15 cellular contexts compared by ENCODE assay signal in the genomic region with DNA sequence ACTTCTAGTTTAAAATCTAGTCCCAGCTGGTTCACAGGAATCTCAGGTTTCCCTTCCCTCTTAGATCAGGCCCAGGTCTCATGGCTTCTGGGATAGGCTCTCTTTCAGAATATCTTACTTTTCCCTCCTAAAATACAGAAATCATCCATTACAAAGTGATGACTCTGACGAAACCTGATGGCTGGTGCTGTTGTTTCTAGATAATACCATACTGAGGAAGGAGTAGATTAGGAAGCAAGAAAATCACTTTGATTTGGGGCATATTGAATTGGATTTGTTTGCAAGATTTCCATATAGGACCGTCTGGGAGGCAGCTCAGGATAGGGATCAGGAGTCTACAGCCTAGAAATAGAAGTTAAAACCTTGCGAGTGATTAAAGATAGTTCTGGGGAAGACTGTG. TPM values are rescaled to one million over a fixed set of nuclear protein-coding genes. Genes with fewer than 3 reads are reported as not detected.
DNase-seq lines count a peak whose midpoint lies in the region; TF ChIP-seq lines count a peak whose summit lies in the region.
"Had no signal": no experiment of that assay in that cellular context is flagged by ENCODE, and none has a peak within 500 bp of the region (broad histone marks: within the 10 kb centered on the region; RNA-seq: fewer than 3 reads in every experiment).

No MANE protein-coding gene starts in this region.

- no peaks in the 10 kb centered on the region for H4K20me1 ChIP-seq in Karpas-422 (ENCODE audit: insufficient read depth, low read depth, low read length)

- peaks cover 2% of the 10 kb centered on the region for H3K36me3 Mint-ChIP-seq in activated naive CD4-positive, alpha-beta T cell treated with anti-CD3 and anti-CD28 coated beads, Interleukin-2, amount 50 U/mL, for 24 hours
- peaks cover 19% of the 10 kb centered on the region for H3K36me3 Mint-ChIP-seq in activated naive CD4-positive, alpha-beta T cell treated with anti-CD3 and anti-CD28 coated beads, Interleukin-2, amount 10 ng/mL, durations not matched to agents 7 days and 5 days
- H3K36me3 Mint-ChIP-seq: natural killer cell treated with Interleukin-12 subunit alpha and Interleukin-12 subunit beta and Interleukin-15 and Interleukin-18, amount 100 ng/mL, for 72 hours had no signal

- no peaks in the 10 kb centered on the region for H3K27me3 ChIP-seq in breast epithelium
- H3K27me3 ChIP-seq in muscle layer of colon (ENCODE audit: control insufficient read depth in 1 of 2, insufficient read depth in 2 of 2, low read length in 2 of 2) = no peaks in the 10 kb centered on the region
- no peaks in the 10 kb centered on the region for H3K27me3 ChIP-seq in transverse colon
- no peaks in the 10 kb centered on the region for H3K27me3 ChIP-seq in Karpas-422 (ENCODE audit: low read length)
- H3K27me3 ChIP-seq: testis had no signal

- peak overlapping the region; percentile 36 for H3K27ac Mint-ChIP-seq in activated naive CD4-positive, alpha-beta T cell treated with anti-CD3 and anti-CD28 coated beads, Interleukin-2, amount 50 U/mL, for 24 hours
- no peak overlapping the region for H3K27ac Mint-ChIP-seq in activated naive CD4-positive, alpha-beta T cell treated with anti-CD3 and anti-CD28 coated beads, Interleukin-2, amount 10 ng/mL, durations not matched to agents 7 days and 5 days
- H3K27ac Mint-ChIP-seq: T-helper 2 cell treated with Interferon-gamma antibody and Interleukin-4, amounts not matched to agents 5 μg/mL and 100 μg/mL, for 36 hours had no signal

- H3K9ac ChIP-seq in muscle layer of colon (ENCODE audit: low read length) = no peak overlapping the region
- H3K9ac ChIP-seq in Karpas-422 (ENCODE audit: low read length) = no peak overlapping the region

- TF ChIP-seq EP300 in transverse colon (IDR thresholded peaks at IDR 0.05; ENCODE audit: low read depth) = no peak

- CTCF ChIA-PET in activated naive CD4-positive, alpha-beta T cell treated with anti-CD3 and anti-CD28 coated beads, Interleukin-2, amount 10 ng/mL, durations not matched to agents 7 days and 5 days (lab: Charles Lee) = no interaction called here

- peaks cover 39% of the 10 kb centered on the region for H3K79me2 ChIP-seq in Karpas-422 (ENCODE audit: low read length)

- peak overlapping the region; percentile 83 to 92 for H3K27ac ChIP-seq in breast epithelium
- H3K27ac ChIP-seq in muscle layer of colon (ENCODE audit: low read depth, low read length) = peak overlapping the region; percentile 53
- peak overlapping the region; percentile 86 to 94 (median 90) for H3K27ac ChIP-seq in transverse colon
- H3K27ac ChIP-seq in Karpas-422 (ENCODE audit: low read length) = no peak overlapping the region
- H3K27ac ChIP-seq: testis had no signal

- H2AFZ ChIP-seq in Karpas-422 (ENCODE audit: low read length) = no peak overlapping the region

- intact Hi-C loops in breast epithelium (cut with DNase I; ENCODE audit: low total_unique reads) = no loop called here
- intact Hi-C loops in transverse colon (cut with DNase I; ENCODE audit: low total_unique reads) = loop anchor here (10.0 kb wide), 1 partner anchor 219 kb away; no protein-coding TSS in a partner anchor

- no peaks in the 10 kb centered on the region for H3K9me3 ChIP-seq in breast epithelium
- no peaks in the 10 kb centered on the region for H3K9me3 ChIP-seq in muscle layer of colon (ENCODE audit: low read length)
- no peaks in the 10 kb centered on the region for H3K9me3 ChIP-seq in transverse colon
- H3K9me3 ChIP-seq in Karpas-422 (ENCODE audit: low read length) = no peaks in the 10 kb centered on the region
- H3K9me3 ChIP-seq: testis had no signal

- no peaks in the 10 kb centered on the region for H3K9me3 Mint-ChIP-seq in activated naive CD4-positive, alpha-beta T cell treated with anti-CD3 and anti-CD28 coated beads, Interleukin-2, amount 50 U/mL, for 24 hours
- peaks cover 6% of the 10 kb centered on the region for H3K9me3 Mint-ChIP-seq in activated naive CD4-positive, alpha-beta T cell treated with anti-CD3 and anti-CD28 coated beads, Interleukin-2, amount 10 ng/mL, durations not matched to agents 7 days and 5 days
- H3K9me3 Mint-ChIP-seq: natural killer cell treated with Interleukin-12 subunit alpha and Interleukin-12 subunit beta and Interleukin-15 and Interleukin-18, amount 100 ng/mL, for 72 hours had no signal

- H3K4me3 Mint-ChIP-seq in activated naive CD4-positive, alpha-beta T cell treated with anti-CD3 and anti-CD28 coated beads, Interleukin-2, amount 50 U/mL, for 24 hours = peak overlapping the region; percentile 42
- H3K4me3 Mint-ChIP-seq in activated naive CD4-positive, alpha-beta T cell treated with anti-CD3 and anti-CD28 coated beads, Interleukin-2, amount 10 ng/mL, durations not matched to agents 7 days and 5 days = no peak overlapping the region
- H3K4me3 Mint-ChIP-seq: natural killer cell treated with Interleukin-12 subunit alpha and Interleukin-12 subunit beta and Interleukin-15 and Interleukin-18, amount 100 ng/mL, for 72 hours; T-helper 2 cell treated with Interferon-gamma antibody and Interleukin-4, amounts not matched to agents 5 μg/mL and 100 μg/mL, for 36 hours had no signal

- H3K27me3 Mint-ChIP-seq in activated naive CD4-positive, alpha-beta T cell treated with anti-CD3 and anti-CD28 coated beads, Interleukin-2, amount 50 U/mL, for 24 hours = no peaks in the 10 kb centered on the region
- H3K27me3 Mint-ChIP-seq in activated naive CD4-positive, alpha-beta T cell treated with anti-CD3 and anti-CD28 coated beads, Interleukin-2, amount 10 ng/mL, durations not matched to agents 7 days and 5 days = peaks cover 8% of the 10 kb centered on the region
- H3K27me3 Mint-ChIP-seq: natural killer cell treated with Interleukin-12 subunit alpha and Interleukin-12 subunit beta and Interleukin-15 and Interleukin-18, amount 100 ng/mL, for 72 hours had no signal

- TF ChIP-seq POLR2A in breast epithelium (IDR thresholded peaks at IDR 0.05) (no peak), transverse colon (IDR thresholded peaks at IDR 0.05) (no peak)

- in situ Hi-C loops in transverse colon (cut with MboI; ENCODE audit: low pct_ligation_motif_present in 1 of 4, low pct_unique_long_range_greater_than_20kb in 1 of 4, low sequenced_read_pairs in 3 of 4) = loop anchor here (5.0 to 25.0 kb wide), 6 partner anchors 91 to 1166 kb away; a partner anchor contains a TSS

- 73 to 88% methylated on average over 3 of the region's 3 CpGs for WGBS in transverse colon (ENCODE audit: low coverage in 1 of 2), 2 donors

- H3K4me1 Mint-ChIP-seq in activated naive CD4-positive, alpha-beta T cell treated with anti-CD3 and anti-CD28 coated beads, Interleukin-2, amount 50 U/mL, for 24 hours = peaks cover 54% of the 10 kb centered on the region
- peaks cover 51% of the 10 kb centered on the region for H3K4me1 Mint-ChIP-seq in activated naive CD4-positive, alpha-beta T cell treated with anti-CD3 and anti-CD28 coated beads, Interleukin-2, amount 10 ng/mL, durations not matched to agents 7 days and 5 days

- H3K4me3 ChIP-seq in breast epithelium (peak overlapping the region in 2 of 3 donors; percentile 32 to 39), muscle layer of colon (ENCODE audit: low read depth in 1 of 2, low read length in 2 of 2) (no peak overlapping the region), transverse colon (no peak overlapping the region), Karpas-422 (ENCODE audit: low read length) (no peak overlapping the region)
- H3K4me3 ChIP-seq: testis had no signal

- H3K36me3 ChIP-seq in breast epithelium (no peaks in the 10 kb centered on the region), muscle layer of colon (ENCODE audit: insufficient read depth, low read length) (no peaks in the 10 kb centered on the region), transverse colon (no peaks in the 10 kb centered on the region), Karpas-422 (ENCODE audit: insufficient read depth, low read length) (no peaks in the 10 kb centered on the region)

- no peaks in the 10 kb centered on the region for H3K9me2 ChIP-seq in Karpas-422 (replicated peaks; ENCODE audit: insufficient read depth, low read length)

- no peak overlapping the region for H3K4me2 ChIP-seq in Karpas-422 (ENCODE audit: low read depth, low read length, poor library complexity, severe bottlenecking)

- TF ChIP-seq CTCF in breast epithelium (IDR thresholded peaks at IDR 0.05) = no peak
- no peak for TF ChIP-seq CTCF in transverse colon (IDR thresholded peaks at IDR 0.05)

- no peak for DNase-seq in activated naive CD4-positive, alpha-beta T cell treated with anti-CD3 and anti-CD28 coated beads, Interleukin-2, amount 10 ng/mL, durations not matched to agents 7 days and 5 days
- DNase-seq in breast epithelium (ENCODE audit: low spot score in 2 of 2) = no peak
- DNase-seq in transverse colon = no peak
- no peak for DNase-seq in HCEC 1CT
- DNase-seq in A172 (ENCODE audit: low spot score) = no peak
- DNase-seq in Karpas-422 = no peak
- DNase-seq: activated CD4-positive, alpha-beta T cell treated with anti-CD3 and anti-CD28 coated beads, Interleukin-2, amount 50 U/mL, for 48 hours; effector CD4-positive, alpha-beta T cell; glutamatergic neuron; NCI-H446 treated with DMSO at 0.1 percent for 48 hours; testis had no signal

- H3K4me1 ChIP-seq in breast epithelium = peaks cover 4 to 7% of the 10 kb centered on the region in 2 donors
- peaks cover 39% of the 10 kb centered on the region for H3K4me1 ChIP-seq in muscle layer of colon (ENCODE audit: insufficient read depth, low read length)
- H3K4me1 ChIP-seq in transverse colon = peaks cover 22 to 36% (median 31%) of the 10 kb centered on the region in 4 donors
- H3K4me1 ChIP-seq in Karpas-422 (ENCODE audit: low read length) = peaks cover 32% of the 10 kb centered on the region

RNA-seq across cellular contexts. Expression of a gene that starts 3.6 kb away (rescaled TPM):
- total RNA-seq in breast epithelium (1 to 10 TPM; 3.4 to 6.4 (median 3.6) TPM), transverse colon (1 to 10 TPM; 1.4 to 5.2 (median 4.3) TPM)
- 3.7 and 5.0 TPM in 2 replicates for total RNA-seq in A172 (2014; rRNA removed; shearing (Covaris generic))
- 4.5 and 5.1 TPM in 2 replicates for total RNA-seq in Karpas-422 (2014; rRNA removed; shearing (Covaris generic); ENCODE audit: low replicate concordance)

RNA-seq across cellular contexts. Expression of a gene that starts 17.4 kb away (rescaled TPM):
- 10 to 100 TPM in 2 of 3 donors, 1 to 10 TPM in 1; 4.6 to 19.3 (median 17.4) TPM for total RNA-seq in breast epithelium
- total RNA-seq in transverse colon = 10 to 100 TPM in 3 of 4 donors, 1 to 10 TPM in 1; 9.0 to 28.3 (median 17.0) TPM
- 17.4 and 24.4 TPM in 2 replicates for total RNA-seq in A172 (2014; rRNA removed; shearing (Covaris generic))
- 4.0 and 4.2 TPM in 2 replicates for total RNA-seq in Karpas-422 (2014; rRNA removed; shearing (Covaris generic); ENCODE audit: low replicate concordance)

RNA-seq across cellular contexts. Expression of a gene that starts 46.2 kb away (rescaled TPM):
- total RNA-seq in breast epithelium = 10 to 100 TPM in 1 of 3 donors, 1 to 10 TPM in 2; 4.2 to 11.6 (median 7.5) TPM
- 1 to 10 TPM; 1.2 to 6.2 (median 3.5) TPM for total RNA-seq in transverse colon
- total RNA-seq in A172 (2014; rRNA removed; shearing (Covaris generic)) = 5.3 and 7.3 TPM in 2 replicates
- 9.3 and 12.0 TPM in 2 replicates for total RNA-seq in Karpas-422 (2014; rRNA removed; shearing (Covaris generic); ENCODE audit: low replicate concordance)

Comparison
In these comparisons a context has a peak if more than half of its experiments do, and no peak if none do; other contexts are left out.
1. H3K4me3 ChIP-seq: peak in breast epithelium (2 of 3); none in muscle layer of colon (0 of 2), transverse colon (0 of 4) and Karpas-422 (single experiment).